ENCODE assay signal across 8 cellular contexts in genomic region chr9:98255578-98256296, GRCh38. TPM values are rescaled to one million over a fixed set of nuclear protein-coding genes. Genes with fewer than 3 reads are reported as not detected.
A peak's percentile ranks its signal among the peaks of the same experiment; 100 is the strongest.
DNase-seq lines count a peak whose midpoint lies in the region; ATAC-seq and TF ChIP-seq lines count a peak whose summit lies in the region.

Gene TBC1D2 (minus strand): TSS chr9:98255649. CDS start chr9:98255541, 108 bp downstream.

- peak; percentile 86 for ATAC-seq in HG02623 (IDR thresholded peaks at IDR 0.05; ENCODE audit: unreplicated experiment)
- ATAC-seq in omental fat pad (ENCODE audit: low FRiP score): peak; percentile 95

- no peaks in the 10 kb centered on the region for H3K9me3 Mint-ChIP-seq in activated naive CD8-positive, alpha-beta T cell (ENCODE audit: low read depth)

- peak within 1 kb of the TSS; percentile 86 for H3K9ac ChIP-seq in SK-N-SH

- DNase-seq in GM12865 (ENCODE audit: low read depth) (peak; percentile 97), NCI-H1092 (lab: John Stamatoyannopoulos, UW) (peak; percentile 92), SK-N-SH (peak; percentile 98), glomerular visceral epithelial cell (ENCODE audit: extremely low spot score) (peak; percentile 97), omental fat pad (ENCODE audit: low spot score) (peak; percentile 91)

- 1% methylated on average over 32 of the region's 64 CpGs for WGBS in SK-N-SH (ENCODE audit: low lambda C conversion rate)

- no peak for TF ChIP-seq RAD21 in SK-N-SH (IDR thresholded peaks at IDR 0.05; ENCODE audit: low read length)

- no peaks in the 10 kb centered on the region for H3K9me2 ChIP-seq in SK-N-SH

- peaks cover 15% of the 10 kb centered on the region for H3K79me2 ChIP-seq in SK-N-SH (ENCODE audit: insufficient read depth)

- peaks cover 11% of the 10 kb centered on the region for H3F3A ChIP-seq in SK-N-SH (replicated peaks; ENCODE audit: insufficient read depth)

- peak within 1 kb of the TSS; percentile 98 for H3K4me2 ChIP-seq in SK-N-SH

- H3K9me3 ChIP-seq in SK-N-SH: no peaks in the 10 kb centered on the region

- peaks cover 29% of the 10 kb centered on the region for H3K4me1 Mint-ChIP-seq in activated naive CD8-positive, alpha-beta T cell (ENCODE audit: low read depth)

- TF ChIP-seq CTCF in GM12865 (IDR thresholded peaks at IDR 0.05; ENCODE audit: insufficient read depth, low read depth, low read length, missing control alignments): no peak
- TF ChIP-seq CTCF in SK-N-SH (IDR thresholded peaks at IDR 0.05): peak; percentile 30; the same call in 1 of the 2 replicates
- TF ChIP-seq CTCF in omental fat pad (IDR thresholded peaks at IDR 0.05): no peak

- H3K27ac ChIP-seq in SK-N-SH (ENCODE audit: low read depth in 2 of 2, low read length in 1 of 2): peak within 1 kb of the TSS; percentile 92 to 98
- peak within 1 kb of the TSS; percentile 89 for H3K27ac ChIP-seq in temporal lobe (ENCODE audit: low read depth, low read length)

- H3K4me3 ChIP-seq in GM12865 (ENCODE audit: low read depth, low read length): peak within 1 kb of the TSS; percentile 89
- H3K4me3 ChIP-seq in SK-N-SH (ENCODE audit: low read depth in 2 of 2, low read length in 1 of 2): peak within 1 kb of the TSS; percentile 81 to 85

- H3K27ac Mint-ChIP-seq in activated naive CD8-positive, alpha-beta T cell: peak within 1 kb of the TSS; percentile 97

- no peaks in the 10 kb centered on the region for H3K27me3 Mint-ChIP-seq in activated naive CD8-positive, alpha-beta T cell

- H3K4me3 Mint-ChIP-seq in activated naive CD8-positive, alpha-beta T cell: peak within 1 kb of the TSS; percentile 99

- no peaks in the 10 kb centered on the region for H3K36me3 Mint-ChIP-seq in activated naive CD8-positive, alpha-beta T cell

- no peaks in the 10 kb centered on the region for H3K27me3 ChIP-seq in SK-N-SH (ENCODE audit: insufficient read depth)

- H4K20me1 ChIP-seq in SK-N-SH (ENCODE audit: insufficient read depth): no peaks in the 10 kb centered on the region

- peaks cover 7 to 11% of the 10 kb centered on the region in 2 experiments for H3K4me1 ChIP-seq in SK-N-SH (ENCODE audit: control insufficient read depth in 1 of 2, insufficient read depth in 2 of 2, low read depth in 1 of 2, low read length in 1 of 2)

- POLR2A ChIA-PET in SK-N-SH (lab: Yijun Ruan, JAX): interaction anchor here (0.7 to 2.7 kb wide), 7 partner anchors 25 to 623 kb away, joined by 3 to 17 read pairs (median 6); partner anchors contain the start of genes ANP32B, NANS, NCBP1 and TRMO

- TF ChIP-seq EP300 in SK-N-SH (IDR thresholded peaks at IDR 0.05; ENCODE audit: borderline replicate concordance in 1 of 2, low read depth in 1 of 2, low read length in 1 of 2): no peak

- CTCF ChIA-PET in SK-N-SH (lab: Yijun Ruan, JAX): interaction anchor here (0.6 to 3.8 kb wide), 16 partner anchors 9 to 333 kb away, joined by 3 to 24 read pairs (median 4); partner anchors contain the start of genes CORO2A and TRMO

- H2AFZ ChIP-seq in SK-N-SH (ENCODE audit: low read depth): peak within 1 kb of the TSS; percentile 99

- no peaks in the 10 kb centered on the region for H3K36me3 ChIP-seq in SK-N-SH (replicated peaks in 1 of 2; ENCODE audit: control insufficient read depth in 1 of 2, insufficient read depth in 2 of 2, low read length in 1 of 2)

TF ChIP-seq in SK-N-SH, 30 proteins besides CTCF, POLR2A, EP300 and RAD21 (continues in another document):
- TF ChIP-seq CHD2 (IDR thresholded peaks at IDR 0.05; ENCODE audit: low read length, partially characterized antibody) (peak; percentile 47), ZBTB33 (IDR thresholded peaks at IDR 0.05; ENCODE audit: borderline replicate concordance, low read depth) (no peak), USF1 (IDR thresholded peaks at IDR 0.05; ENCODE audit: borderline replicate concordance, low read depth) (0 out of 2 replicates have a peak, but pooled peaks have one; percentile 1), RCOR1 (IDR thresholded peaks at IDR 0.05; ENCODE audit: low read length) (0 out of 2 replicates have a peak, but pooled peaks have one; percentile 27), RXRA (IDR thresholded peaks at IDR 0.05; ENCODE audit: borderline replicate concordance, low read depth) (no peak), MXI1 (IDR thresholded peaks at IDR 0.05; ENCODE audit: low read depth, low read length) (no peak; the same call in none of the 2 replicates), NFIC (IDR thresholded peaks at IDR 0.05; ENCODE audit: borderline replicate concordance) (no peak), NRF1 (IDR thresholded peaks at IDR 0.05; ENCODE audit: low read depth, low read length) (peak; percentile 41; the same call in 1 of the 2 replicates), TCF12 (IDR thresholded peaks at IDR 0.05) (peak; percentile 6; the same call in 1 of the 2 replicates), USF2 (IDR thresholded peaks at IDR 0.05; ENCODE audit: borderline replicate concordance, low read depth, low read length) (no peak), TAF1 (IDR thresholded peaks at IDR 0.05; ENCODE audit: borderline replicate concordance, low read depth, low read length) (0 out of 2 replicates have a peak, but pooled peaks have one; percentile 46), ELF1 (IDR thresholded peaks at IDR 0.05) (peak; percentile 95), POLR2AphosphoS5 (IDR thresholded peaks at IDR 0.05; ENCODE audit: low read depth, low read length) (peak; percentile 56; the same call in 1 of the 2 replicates), IRF3 (IDR thresholded peaks at IDR 0.05; ENCODE audit: low read depth, low read length) (0 out of 2 replicates have a peak, but pooled peaks have one; percentile 15), SIN3A (IDR thresholded peaks at IDR 0.05; ENCODE audit: borderline replicate concordance, low read depth, low read length) (no peak; the same call in 1 of the 2 replicates), FOXJ3 (CRISPR knock-in tag; IDR thresholded peaks at IDR 0.05) (no peak), SMC3 (IDR thresholded peaks at IDR 0.05; ENCODE audit: low read depth, low read length) (no peak)

RNA-seq across cellular contexts. Expression of gene TBC1D2, which starts in this region (rescaled TPM):
- 5.1 and 5.6 TPM in 2 replicates for polyA plus RNA-seq in SK-N-SH (2012; rRNA removed)
- polyA plus RNA-seq in SK-N-SH (2012; cell fraction: cytosol; rRNA removed): 2.1 and 3.2 TPM in 2 replicates
- 9.4 and 10.6 TPM in 2 replicates for polyA plus RNA-seq in SK-N-SH (2012; cell fraction: nucleus; rRNA removed)
- 10 to 100 TPM in 2 of 4 donors, 1 to 10 TPM in 2; 7.6 to 37.9 (median 12.4) TPM for total RNA-seq in omental fat pad
- 2.2 TPM for total RNA-seq in temporal lobe

Comparison
In these comparisons a context has a peak if more than half of its experiments do, and no peak if none do; other contexts are left out.
1. Peak in every context shown above with its lines: DNase-seq, ATAC-seq, H3K4me3 ChIP-seq and H3K27ac ChIP-seq.